ENCODE assay signal across 8 cellular contexts in the genomic region with DNA sequence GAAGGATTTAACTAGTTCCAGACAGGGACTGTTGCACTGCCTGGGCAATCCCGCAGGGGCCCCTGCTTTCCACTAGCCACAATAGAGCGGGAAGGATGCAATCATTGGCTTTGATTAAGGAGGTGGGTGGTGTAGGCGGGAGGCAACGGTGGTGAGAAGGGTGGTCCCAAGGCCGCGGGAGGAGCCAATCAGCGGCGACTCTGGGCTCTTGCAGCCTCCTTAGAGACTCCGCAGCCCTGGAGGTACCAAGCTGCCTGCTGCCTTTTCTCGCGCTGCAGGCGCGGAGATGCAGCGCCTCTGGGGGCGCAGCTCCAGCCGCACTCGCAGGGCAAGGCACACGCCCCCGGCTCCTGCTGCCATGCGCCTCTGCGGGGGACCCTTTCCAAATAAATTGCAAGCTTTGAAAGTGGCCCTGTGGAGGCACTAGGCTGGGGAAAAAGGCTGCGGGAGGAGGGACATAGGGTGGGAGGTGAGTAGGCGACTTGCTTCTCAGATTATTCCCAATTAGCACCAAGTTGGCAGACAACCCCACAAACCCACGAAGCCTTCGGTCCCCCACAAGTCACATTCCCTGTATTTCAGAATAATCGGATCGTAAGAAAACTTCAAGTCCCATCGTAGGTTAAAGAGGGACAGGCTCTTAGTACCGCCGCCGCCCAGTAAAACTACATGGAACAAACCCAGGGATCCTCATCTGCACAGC. TPM values are rescaled to one million over a fixed set of nuclear protein-coding genes. Genes with fewer than 3 reads are reported as not detected.
A peak's percentile ranks its signal among the peaks of the same experiment; 100 is the strongest.
DNase-seq lines count a peak whose midpoint lies in the region; ATAC-seq and TF ChIP-seq lines count a peak whose summit lies in the region.

No MANE protein-coding gene starts in this region.

- no peaks in the 10 kb centered on the region for H3K9me3 ChIP-seq in left ventricle myocardium inferior (replicated peaks)

- H3K4me3 Mint-ChIP-seq in stimulated activated naive B cell treated with anti-CD40 and anti-IgM and Interleukin-4, amounts not matched to agents 10 μg/mL and 1 μg/mL and 100 μg/mL, for 72 hours: peak overlapping the region; percentile 61 to 88

- peaks cover 100% of the 10 kb centered on the region for H3K27me3 ChIP-seq in left ventricle myocardium inferior (ENCODE audit: low read depth)

- ATAC-seq in Right ventricle myocardium superior (ENCODE audit: poor library complexity): no peak
- ATAC-seq in stimulated activated naive B cell treated with anti-CD40 and anti-IgM and Interleukin-4, amounts not matched to agents 10 μg/mL and 1 μg/mL and 100 μg/mL, for 72 hours (replicated peaks): peak; percentile 57 to 60
- no peak for ATAC-seq in GM21619 (IDR thresholded peaks at IDR 0.05; ENCODE audit: unreplicated experiment)
- no peak for ATAC-seq in GM19452 (IDR thresholded peaks at IDR 0.05; ENCODE audit: unreplicated experiment)

- no peaks in the 10 kb centered on the region for H3K36me3 ChIP-seq in left ventricle myocardium inferior

- H3K9me3 Mint-ChIP-seq in stimulated activated naive B cell treated with anti-CD40 and anti-IgM and Interleukin-4, amounts not matched to agents 10 μg/mL and 1 μg/mL and 100 μg/mL, for 72 hours: peaks cover 2 to 3% of the 10 kb centered on the region in 2 donors

- no peak overlapping the region for H3K27ac ChIP-seq in left ventricle myocardium inferior (replicated peaks)

- peak; percentile 19 for TF ChIP-seq CTCF in left ventricle myocardium inferior (IDR thresholded peaks at IDR 0.05; ENCODE audit: borderline replicate concordance)

- H3K4me1 Mint-ChIP-seq in stimulated activated naive B cell treated with anti-CD40 and anti-IgM and Interleukin-4, amounts not matched to agents 10 μg/mL and 1 μg/mL and 100 μg/mL, for 72 hours: peaks cover 13 to 38% of the 10 kb centered on the region in 2 donors

- no peak overlapping the region for H3K27ac Mint-ChIP-seq in stimulated activated naive B cell treated with anti-CD40 and anti-IgM and Interleukin-4, amounts not matched to agents 10 μg/mL and 1 μg/mL and 100 μg/mL, for 72 hours

- intact Hi-C loops in left ventricle myocardium inferior (cut with micrococcal nuclease): no loop called here
- intact Hi-C loops in Right ventricle myocardium superior (cut with DNase I): no loop called here

- peaks cover 28% of the 10 kb centered on the region for H3K4me1 ChIP-seq in left ventricle myocardium inferior

- H3K4me3 ChIP-seq in left ventricle myocardium inferior: peak overlapping the region; percentile 60

- H3K36me3 Mint-ChIP-seq in stimulated activated naive B cell treated with anti-CD40 and anti-IgM and Interleukin-4, amounts not matched to agents 10 μg/mL and 1 μg/mL and 100 μg/mL, for 72 hours: peaks cover 0 to 3% of the 10 kb centered on the region in 2 donors

- in situ Hi-C loops in SK-MEL-5 (cut with HindIII; ENCODE audit: low pct_unique_long_range_greater_than_20kb, low sequenced_read_pairs): no loop called here

- H3K27me3 Mint-ChIP-seq in stimulated activated naive B cell treated with anti-CD40 and anti-IgM and Interleukin-4, amounts not matched to agents 10 μg/mL and 1 μg/mL and 100 μg/mL, for 72 hours: peaks cover 0 to 14% of the 10 kb centered on the region in 2 donors

- DNase-seq in left ventricle myocardium inferior (no peak), Right ventricle myocardium superior (no peak), SK-MEL-5 (ENCODE audit: low read depth, low spot score) (peak; percentile 3), hippocampal formation (lab: John Stamatoyannopoulos, UW) (peak; percentile 18 to 34), NCI-H510A (lab: John Stamatoyannopoulos, UW) (no peak)
- DNase-seq in stimulated activated naive B cell treated with anti-CD40 and anti-IgM and Interleukin-4, amounts not matched to agents 10 μg/mL and 1 μg/mL and 100 μg/mL, for 72 hours: no peak

RNA-seq across cellular contexts. Expression of a gene that starts 0.9 kb away (rescaled TPM):
- total RNA-seq in left ventricle myocardium inferior (not detected), Right ventricle myocardium superior (not detected)
- total RNA-seq in SK-MEL-5 (2014; rRNA removed; shearing (Covaris generic)): not detected in 2 replicates
- not detected in 2 replicates for polyA plus RNA-seq in SK-MEL-5 (2015; cell fraction: cytosol; rRNA removed)
- 0.04 TPM in 1 of 2 replicates, not detected in the other for polyA plus RNA-seq in SK-MEL-5 (2015; cell fraction: nucleus; rRNA removed)

Comparison
In these comparisons a context has a peak if more than half of its experiments do, and no peak if none do; other contexts are left out.
1. DNase-seq: peak in SK-MEL-5 (single experiment) and hippocampal formation (2 of 2); none in left ventricle myocardium inferior (single experiment), Right ventricle myocardium superior (single experiment), stimulated activated naive B cell treated with anti-CD40 and anti-IgM and Interleukin-4, amounts not matched to agents 10 μg/mL and 1 μg/mL and 100 μg/mL, for 72 hours (single experiment) and NCI-H510A (single experiment).
2. ATAC-seq: peak in stimulated activated naive B cell treated with anti-CD40 and anti-IgM and Interleukin-4, amounts not matched to agents 10 μg/mL and 1 μg/mL and 100 μg/mL, for 72 hours (2 of 2); none in Right ventricle myocardium superior (single experiment), GM21619 (single experiment) and GM19452 (single experiment).